Comparison of ENCODE assay signal across 8 cellular contexts in genomic region chr17:28335959-28336871, GRCh38. TPM values are rescaled to one million over a fixed set of nuclear protein-coding genes. Genes with fewer than 3 reads are reported as not detected.
DNase-seq lines count a peak whose midpoint lies in the region; ATAC-seq and TF ChIP-seq lines count a peak whose summit lies in the region.

No MANE protein-coding gene starts in this region.

- H3K27ac Mint-ChIP-seq in activated CD8-positive, alpha-beta T cell treated with anti-CD3 and anti-CD28 coated beads, Interleukin-2, amount 10 ng/mL, durations not matched to agents 7 days and 5 days, result peak overlapping the region; percentile 95
- H3K27ac Mint-ChIP-seq in natural killer cell treated with Interleukin-12 subunit alpha and Interleukin-12 subunit beta and Interleukin-15 and Interleukin-18, amount 100 ng/mL, for 72 hours, result peak overlapping the region; percentile 83

- POLR2A ChIA-PET in activated CD8-positive, alpha-beta T cell treated with anti-CD3 and anti-CD28 coated beads, Interleukin-2, amount 10 ng/mL, durations not matched to agents 7 days and 5 days (lab: Charles Lee), result interaction anchor here (0.6 to 3.4 kb wide), 20 partner anchors 9 to 528 kb away, joined by 3 to 47 read pairs (median 4); partner anchors contain the start of genes POLDIP2, TMEM97 and VTN

- TF ChIP-seq CTCF in fibroblast of the aortic adventitia (IDR thresholded peaks at IDR 0.05; ENCODE audit: insufficient read depth, low read length), result no peak

- H3K27me3 Mint-ChIP-seq in activated CD8-positive, alpha-beta T cell treated with anti-CD3 and anti-CD28 coated beads, Interleukin-2, amount 10 ng/mL, durations not matched to agents 7 days and 5 days (ENCODE audit: low read depth), result no peaks in the 10 kb centered on the region
- H3K27me3 Mint-ChIP-seq in natural killer cell treated with Interleukin-12 subunit alpha and Interleukin-12 subunit beta and Interleukin-15 and Interleukin-18, amount 100 ng/mL, for 72 hours, result no peaks in the 10 kb centered on the region

- peaks cover 31% of the 10 kb centered on the region for H3K4me1 Mint-ChIP-seq in activated CD8-positive, alpha-beta T cell treated with anti-CD3 and anti-CD28 coated beads, Interleukin-2, amount 10 ng/mL, durations not matched to agents 7 days and 5 days (ENCODE audit: low read depth)
- H3K4me1 Mint-ChIP-seq in natural killer cell treated with Interleukin-12 subunit alpha and Interleukin-12 subunit beta and Interleukin-15 and Interleukin-18, amount 100 ng/mL, for 72 hours (ENCODE audit: low read depth in 2 of 2), result peaks cover 38 to 39% of the 10 kb centered on the region in 2 donors

- peak overlapping the region; percentile 96 for H3K4me3 Mint-ChIP-seq in activated CD8-positive, alpha-beta T cell treated with anti-CD3 and anti-CD28 coated beads, Interleukin-2, amount 10 ng/mL, durations not matched to agents 7 days and 5 days
- peak overlapping the region; percentile 95 for H3K4me3 Mint-ChIP-seq in natural killer cell treated with Interleukin-12 subunit alpha and Interleukin-12 subunit beta and Interleukin-15 and Interleukin-18, amount 100 ng/mL, for 72 hours

- peak overlapping the region; percentile 92 for H3K4me3 ChIP-seq in fibroblast of the aortic adventitia (ENCODE audit: low read depth, low read length)

- ATAC-seq in activated CD8-positive, alpha-beta T cell treated with anti-CD3 and anti-CD28 coated beads, Interleukin-2, amount 10 ng/mL, durations not matched to agents 7 days and 5 days, result peak; percentile 1
- ATAC-seq in natural killer cell treated with Interleukin-12 subunit alpha and Interleukin-12 subunit beta and Interleukin-15 and Interleukin-18, amount 100 ng/mL, for 72 hours, result no peak
- ATAC-seq in GM18873 (IDR thresholded peaks at IDR 0.05; ENCODE audit: low FRiP score, unreplicated experiment) (no peak), GM19467 (IDR thresholded peaks at IDR 0.05; ENCODE audit: unreplicated experiment) (no peak)

- DNase-seq in stimulated activated CD4-positive, alpha-beta T cell treated with anti-CD3 and anti-CD28 coated beads, Interleukin-12 subunit alpha, Interleukin-12 subunit beta, amount 100 ng/mL, for 4 hours, result peak; percentile 32
- no peak for DNase-seq in stimulated activated CD4-positive, alpha-beta T cell treated with anti-CD3 and anti-CD28 coated beads, Interleukin-4, amount 100 ng/mL, for 1 hour
- peak; percentile 37 for DNase-seq in NCI-H2171 (lab: John Stamatoyannopoulos, UW)
- DNase-seq in activated CD8-positive, alpha-beta T cell treated with anti-CD3 and anti-CD28 coated beads, Interleukin-2, amount 10 ng/mL, durations not matched to agents 7 days and 5 days, result peak; percentile 31
- DNase-seq in fibroblast of the aortic adventitia (ENCODE audit: low read depth), result peak; percentile 96
- DNase-seq in natural killer cell treated with Interleukin-12 subunit alpha and Interleukin-12 subunit beta and Interleukin-15 and Interleukin-18, amount 100 ng/mL, for 72 hours (ENCODE audit: low spot score), result no peak

- no peaks in the 10 kb centered on the region for H3K9me3 Mint-ChIP-seq in activated CD8-positive, alpha-beta T cell treated with anti-CD3 and anti-CD28 coated beads, Interleukin-2, amount 10 ng/mL, durations not matched to agents 7 days and 5 days (ENCODE audit: insufficient read depth)
- no peaks in the 10 kb centered on the region for H3K9me3 Mint-ChIP-seq in natural killer cell treated with Interleukin-12 subunit alpha and Interleukin-12 subunit beta and Interleukin-15 and Interleukin-18, amount 100 ng/mL, for 72 hours

- CTCF ChIA-PET in activated CD8-positive, alpha-beta T cell treated with anti-CD3 and anti-CD28 coated beads, Interleukin-2, amount 10 ng/mL, durations not matched to agents 7 days and 5 days (lab: Charles Lee), result interaction anchor here (1.1 to 2.9 kb wide), 10 partner anchors 10 to 531 kb away, joined by 4 to 17 read pairs (median 6); partner anchors contain the start of gene POLDIP2

- peaks cover 7% of the 10 kb centered on the region for H3K36me3 Mint-ChIP-seq in activated CD8-positive, alpha-beta T cell treated with anti-CD3 and anti-CD28 coated beads, Interleukin-2, amount 10 ng/mL, durations not matched to agents 7 days and 5 days (ENCODE audit: low read depth)
- H3K36me3 Mint-ChIP-seq in natural killer cell treated with Interleukin-12 subunit alpha and Interleukin-12 subunit beta and Interleukin-15 and Interleukin-18, amount 100 ng/mL, for 72 hours, result peaks cover 4% of the 10 kb centered on the region

RNA-seq across cellular contexts. Expression of gene TNFAIP1, which starts 0.7 kb away (rescaled TPM):
- 10 to 100 TPM; 16.3 to 19.7 TPM for total RNA-seq in activated CD8-positive, alpha-beta T cell treated with anti-CD3 and anti-CD28 coated beads, Interleukin-2, amount 10 ng/mL, durations not matched to agents 7 days and 5 days
- total RNA-seq in fibroblast of the aortic adventitia (ENCODE audit: low replicate concordance), result 10.1 and 23.7 TPM in 2 replicates
- total RNA-seq in natural killer cell treated with Interleukin-12 subunit alpha and Interleukin-12 subunit beta and Interleukin-15 and Interleukin-18, amount 100 ng/mL, for 72 hours, result 10 to 100 TPM; 20.4 to 24.9 TPM

RNA-seq across cellular contexts. Expression of gene IFT20, which starts 0.9 kb away (rescaled TPM):
- total RNA-seq in activated CD8-positive, alpha-beta T cell treated with anti-CD3 and anti-CD28 coated beads, Interleukin-2, amount 10 ng/mL, durations not matched to agents 7 days and 5 days, result 10 to 100 TPM; 20.7 to 22.7 TPM
- 46.9 and 59.8 TPM in 2 replicates for total RNA-seq in fibroblast of the aortic adventitia (ENCODE audit: low replicate concordance)
- 10 to 100 TPM; 17.7 to 18.2 TPM for total RNA-seq in natural killer cell treated with Interleukin-12 subunit alpha and Interleukin-12 subunit beta and Interleukin-15 and Interleukin-18, amount 100 ng/mL, for 72 hours

RNA-seq across cellular contexts. Expression of gene TMEM97, which starts 17.2 kb away (rescaled TPM):
- 10 to 100 TPM; 31.2 to 32.0 TPM for total RNA-seq in activated CD8-positive, alpha-beta T cell treated with anti-CD3 and anti-CD28 coated beads, Interleukin-2, amount 10 ng/mL, durations not matched to agents 7 days and 5 days
- total RNA-seq in fibroblast of the aortic adventitia (ENCODE audit: low replicate concordance), result 14.8 and 20.5 TPM in 2 replicates
- total RNA-seq in natural killer cell treated with Interleukin-12 subunit alpha and Interleukin-12 subunit beta and Interleukin-15 and Interleukin-18, amount 100 ng/mL, for 72 hours, result 10 to 100 TPM; 30.7 to 60.4 TPM

RNA-seq across cellular contexts. Expression of gene POLDIP2, which starts 21.1 kb away (rescaled TPM):
- total RNA-seq in activated CD8-positive, alpha-beta T cell treated with anti-CD3 and anti-CD28 coated beads, Interleukin-2, amount 10 ng/mL, durations not matched to agents 7 days and 5 days, result 10 to 100 TPM; 68.1 to 73.9 TPM
- total RNA-seq in fibroblast of the aortic adventitia (ENCODE audit: low replicate concordance), result 22.9 and 66.6 TPM in 2 replicates
- total RNA-seq in natural killer cell treated with Interleukin-12 subunit alpha and Interleukin-12 subunit beta and Interleukin-15 and Interleukin-18, amount 100 ng/mL, for 72 hours, result 100 to 1,000 TPM in 1 of 2 donors, 10 to 100 TPM in 1; 74.9 to 122 TPM

RNA-seq across cellular contexts. Expression of gene SEBOX, which starts 28.8 kb away (rescaled TPM):
- not detected for total RNA-seq in activated CD8-positive, alpha-beta T cell treated with anti-CD3 and anti-CD28 coated beads, Interleukin-2, amount 10 ng/mL, durations not matched to agents 7 days and 5 days
- not detected in 2 replicates for total RNA-seq in fibroblast of the aortic adventitia (ENCODE audit: low replicate concordance)
- not detected for total RNA-seq in natural killer cell treated with Interleukin-12 subunit alpha and Interleukin-12 subunit beta and Interleukin-15 and Interleukin-18, amount 100 ng/mL, for 72 hours

Comparison
In these comparisons a context has a peak if more than half of its experiments do, and no peak if none do; other contexts are left out.
1. DNase-seq: peak in stimulated activated CD4-positive, alpha-beta T cell treated with anti-CD3 and anti-CD28 coated beads, Interleukin-12 subunit alpha, Interleukin-12 subunit beta, amount 100 ng/mL, for 4 hours (single experiment), NCI-H2171 (single experiment), activated CD8-positive, alpha-beta T cell treated with anti-CD3 and anti-CD28 coated beads, Interleukin-2, amount 10 ng/mL, durations not matched to agents 7 days and 5 days (single experiment) and fibroblast of the aortic adventitia (single experiment); none in stimulated activated CD4-positive, alpha-beta T cell treated with anti-CD3 and anti-CD28 coated beads, Interleukin-4, amount 100 ng/mL, for 1 hour (single experiment) and natural killer cell treated with Interleukin-12 subunit alpha and Interleukin-12 subunit beta and Interleukin-15 and Interleukin-18, amount 100 ng/mL, for 72 hours (single experiment).